12 cellular contexts compared by ENCODE assay signal in genomic region chr9:2023042-2023441, GRCh38. TPM values are rescaled to one million over a fixed set of nuclear protein-coding genes. Genes with fewer than 3 reads are reported as not detected.
DNase-seq lines count a peak whose midpoint lies in the region; FAIRE-seq and TF ChIP-seq lines count a peak whose summit lies in the region.
"Had no signal": no experiment of that assay in that cellular context is flagged by ENCODE, and none has a peak within 500 bp of the region (broad histone marks: within the 10 kb centered on the region; RNA-seq: fewer than 3 reads in every experiment).

No MANE protein-coding gene starts in this region.

- in situ Hi-C loops in mammary epithelial cell (cut with MboI; ENCODE audit: low sequenced_read_pairs in 2 of 2) = no loop called here

- H3K9ac ChIP-seq in mammary epithelial cell (ENCODE audit: insufficient read depth, low read length) = no peak overlapping the region
- H3K9ac ChIP-seq in smooth muscle cell (ENCODE audit: low read depth) = no peak overlapping the region

- no peaks in the 10 kb centered on the region for H3K36me3 ChIP-seq in breast epithelium
- H3K36me3 ChIP-seq in mammary epithelial cell (ENCODE audit: insufficient read depth, low read length) = no peaks in the 10 kb centered on the region
- H3K36me3 ChIP-seq in adrenal gland (replicated peaks in 1 of 2) = no peaks in the 10 kb centered on the region
- H3K36me3 ChIP-seq in uterus = no peaks in the 10 kb centered on the region
- no peaks in the 10 kb centered on the region for H3K36me3 ChIP-seq in smooth muscle cell (ENCODE audit: low read depth)

- dilution Hi-C loops in mammary epithelial cell (cut with HindIII; ENCODE audit: low sequenced_read_pairs) = no loop called here

- H4K20me1 ChIP-seq in mammary epithelial cell (ENCODE audit: insufficient read depth, low read length) (no peaks in the 10 kb centered on the region), smooth muscle cell (ENCODE audit: low read depth) (peaks cover 99% of the 10 kb centered on the region)

- no peaks in the 10 kb centered on the region for H3K9me3 ChIP-seq in breast epithelium
- H3K9me3 ChIP-seq in mammary epithelial cell (replicated peaks; ENCODE audit: insufficient read depth, low read length) = no peaks in the 10 kb centered on the region
- H3K9me3 ChIP-seq in adrenal gland (replicated peaks in 1 of 3) = no peaks in the 10 kb centered on the region
- H3K9me3 ChIP-seq in uterus = no peaks in the 10 kb centered on the region
- H3K9me3 ChIP-seq in smooth muscle cell (replicated peaks; ENCODE audit: low read depth) = no peaks in the 10 kb centered on the region

- H3K79me2 ChIP-seq in mammary epithelial cell (ENCODE audit: insufficient read depth, low read length) (peaks cover 88% of the 10 kb centered on the region), smooth muscle cell (ENCODE audit: low read depth) (peaks cover 96% of the 10 kb centered on the region)

- BruUV-seq in mammary epithelial cell (replicated peaks; lab: Mats Ljungman, UMichigan) = no TSS peak

- CTCF ChIA-PET in mammary epithelial cell (lab: Charles Lee; ENCODE audit: low non-redundant PET) = no interaction called here

- no peak for TF ChIP-seq POLR2A in breast epithelium (IDR thresholded peaks at IDR 0.05)
- no peak for TF ChIP-seq POLR2A in adrenal gland (IDR thresholded peaks at IDR 0.05)
- no peak for TF ChIP-seq POLR2A in uterus (IDR thresholded peaks at IDR 0.05)

- no peaks in the 10 kb centered on the region for H3F3A ChIP-seq in smooth muscle cell (ENCODE audit: low read depth)

- H2AFZ ChIP-seq in mammary epithelial cell (ENCODE audit: low read depth, low read length) = no peak overlapping the region
- no peak overlapping the region for H2AFZ ChIP-seq in smooth muscle cell (ENCODE audit: low read depth)

- no peak for FAIRE-seq in urothelium cell line (lab: Jason Lieb, UNC)

- H3K4me2 ChIP-seq in mammary epithelial cell (ENCODE audit: insufficient read depth, low read depth, low read length) (no peak overlapping the region), smooth muscle cell (no peak overlapping the region)

- peak overlapping the region; percentile 65 to 74 for H3K27ac ChIP-seq in breast epithelium
- H3K27ac ChIP-seq in mammary epithelial cell (ENCODE audit: insufficient read depth, low read depth, low read length) = no peak overlapping the region
- peak overlapping the region in 4 of 5 donors; percentile 2 to 75 (median 58) for H3K27ac ChIP-seq in adrenal gland
- peak overlapping the region; percentile 18 to 58 for H3K27ac ChIP-seq in uterus
- no peak overlapping the region for H3K27ac ChIP-seq in smooth muscle cell (ENCODE audit: low read depth)
- H3K27ac ChIP-seq: epithelial cell of prostate had no signal

- H3K27me3 ChIP-seq in breast epithelium (no peaks in the 10 kb centered on the region), mammary epithelial cell (ENCODE audit: insufficient read depth, low read length) (no peaks in the 10 kb centered on the region), adrenal gland (no peaks in the 10 kb centered on the region), uterus (no peaks in the 10 kb centered on the region), smooth muscle cell (ENCODE audit: low read depth) (no peaks in the 10 kb centered on the region)

- H3K4me3 Mint-ChIP-seq in mesothelial cell of epicardium = no peak overlapping the region

- no peak overlapping the region for H3K4me3 ChIP-seq in breast epithelium
- no peak overlapping the region for H3K4me3 ChIP-seq in mammary epithelial cell (replicated peaks in 1 of 3; ENCODE audit: insufficient read depth in 1 of 3, low read depth in 2 of 3, low read length in 3 of 3)
- H3K4me3 ChIP-seq in adrenal gland = peak overlapping the region in 1 of 4 donors; percentile 19
- no peak overlapping the region for H3K4me3 ChIP-seq in uterus
- H3K4me3 ChIP-seq in smooth muscle cell = no peak overlapping the region

- 44% methylated on average over 3 of the region's 3 CpGs for WGBS in mammary epithelial cell (ENCODE audit: low coverage, missing lambda C conversion rate)
- 31 to 37% (median 33%) methylated on average over 3 of the region's 3 CpGs for WGBS in adrenal gland, 4 donors
- 43% methylated on average over 3 of the region's 3 CpGs for WGBS in smooth muscle cell (ENCODE audit: low lambda C conversion rate)

- intact Hi-C loops in breast epithelium (cut with DNase I; ENCODE audit: low total_unique reads) = no loop called here
- intact Hi-C loops in mammary epithelial cell (cut with micrococcal nuclease) = no loop called here
- intact Hi-C loops in adrenal gland (cut with DNase I) = no loop called here
- intact Hi-C loops in uterus (cut with DNase I; ENCODE audit: low total_unique reads) = no loop called here

- H3K27me3 Mint-ChIP-seq in mesothelial cell of epicardium (ENCODE audit: low read depth) = no peaks in the 10 kb centered on the region

- DNase-seq in breast epithelium (ENCODE audit: low spot score in 2 of 2) = no peak
- DNase-seq in mammary epithelial cell = no peak
- DNase-seq in adrenal gland = no peak
- DNase-seq in mesothelial cell of epicardium (ENCODE audit: low spot score in 2 of 2, unreplicated experiment in 2 of 2) = no peak
- DNase-seq in uterus = no peak
- no peak for DNase-seq in NCI-H1105 treated with DMSO at 0.1 percent for 48 hours (lab: John Stamatoyannopoulos, UW)
- no peak for DNase-seq in urothelium cell line (ENCODE audit: low spot score)
- no peak for DNase-seq in smooth muscle cell (lab: John Stamatoyannopoulos, UW; ENCODE audit: unreplicated experiment)
- DNase-seq: Kasumi-1, kidney glomerular epithelial cell, NCI-H524 had no signal

- peaks cover 62% of the 10 kb centered on the region for H3K4me1 Mint-ChIP-seq in mesothelial cell of epicardium

- TF ChIP-seq CTCF in breast epithelium (IDR thresholded peaks at IDR 0.05) (no peak), mammary epithelial cell (conservative IDR thresholded peaks at IDR 0.05 in 1 of 2, IDR thresholded peaks at IDR 0.05 in 1 of 2; ENCODE audit: extremely low read depth in 1 of 2, insufficient read depth in 1 of 2, low read depth in 1 of 2, low read length in 2 of 2) (no peak), adrenal gland (IDR thresholded peaks at IDR 0.05) (no peak), mesothelial cell of epicardium (IDR thresholded peaks at IDR 0.05; ENCODE audit: unreplicated experiment) (no peak), uterus (IDR thresholded peaks at IDR 0.05) (no peak), smooth muscle cell (IDR thresholded peaks at IDR 0.05; ENCODE audit: borderline replicate concordance, insufficient read depth, poor library complexity, severe bottlenecking) (no peak)

- H3K27ac Mint-ChIP-seq in mesothelial cell of epicardium = peak overlapping the region; percentile 69

- no peaks in the 10 kb centered on the region for H3K9me3 Mint-ChIP-seq in mesothelial cell of epicardium

- no peaks in the 10 kb centered on the region for H3K36me3 Mint-ChIP-seq in mesothelial cell of epicardium

- peaks cover 6 to 33% of the 10 kb centered on the region in 2 donors for H3K4me1 ChIP-seq in breast epithelium
- peaks cover 9% of the 10 kb centered on the region for H3K4me1 ChIP-seq in mammary epithelial cell (ENCODE audit: insufficient read depth, low read length)
- H3K4me1 ChIP-seq in adrenal gland (replicated peaks in 1 of 2) = peaks cover 50 to 92% of the 10 kb centered on the region in 2 donors
- H3K4me1 ChIP-seq in uterus = peaks cover 7 to 23% of the 10 kb centered on the region in 2 donors
- peaks cover 14% of the 10 kb centered on the region for H3K4me1 ChIP-seq in smooth muscle cell (ENCODE audit: low read depth)

RNA-seq across cellular contexts. Expression of gene SMARCA2, which starts 7.9 kb away (rescaled TPM):
- total RNA-seq in breast epithelium (100 to 1,000 TPM; 140 to 191 (median 142) TPM), mammary epithelial cell (10 to 100 TPM; 62.7 to 80.2 TPM), adrenal gland (100 to 1,000 TPM; 115 to 192 (median 151) TPM), mesothelial cell of epicardium (81.2 to 96.2 TPM (median 93.6 TPM) in 3 replicates), uterus (100 to 1,000 TPM in 3 of 4 donors, 10 to 100 TPM in 1; 51.7 to 251 (median 214) TPM), smooth muscle cell (61.7 and 70.3 TPM in 2 replicates)
- polyA plus RNA-seq in mammary epithelial cell (42.9 TPM), adrenal gland (100 to 1,000 TPM in 1 of 3 donors, 10 to 100 TPM in 2; 38.3 to 149 (median 55.5) TPM), smooth muscle cell (27.7 and 29.3 TPM in 2 replicates)
- polyA minus RNA-seq in mammary epithelial cell = 97.7 TPM

Comparison
In these comparisons a context has a peak if more than half of its experiments do, and no peak if none do; other contexts are left out.
1. H3K27ac ChIP-seq: peak in breast epithelium (2 of 2), adrenal gland (4 of 5) and uterus (2 of 2); none in mammary epithelial cell (single experiment) and smooth muscle cell (single experiment).